In genomic region chr12:112409064-112409905, GRCh38 we compare ENCODE assay signal across 8 cellular contexts. TPM values are rescaled to one million over a fixed set of nuclear protein-coding genes. Genes with fewer than 3 reads are reported as not detected.
A peak's percentile ranks its signal among the peaks of the same experiment; 100 is the strongest.
DNase-seq lines count a peak whose midpoint lies in the region; ATAC-seq and TF ChIP-seq lines count a peak whose summit lies in the region.

TSS of gene RPL6 (minus strand) at chr12:112409605. CDS start at chr12:112408656, 949 bp downstream.

- no peaks in the 10 kb centered on the region for H3K9me3 ChIP-seq in SU-DHL-6 (ENCODE audit: insufficient read depth, low read length)
- H3K9me3 ChIP-seq in ovary, result no peaks in the 10 kb centered on the region
- no peaks in the 10 kb centered on the region for H3K9me3 ChIP-seq in tibial artery

- H3K4me1 ChIP-seq in ovary (ENCODE audit: insufficient read depth) (peaks cover 3% of the 10 kb centered on the region), tibial artery (peaks cover 0 to 20% (median 14%) of the 10 kb centered on the region in 4 donors)

- intact Hi-C loops in Right ventricle myocardium inferior (cut with DNase I) (no loop called here), ovary (cut with DNase I) (no loop called here), tibial artery (cut with DNase I; ENCODE audit: low total_unique reads) (no loop called here)

- peak; percentile 81 for TF ChIP-seq POLR2A in ovary (IDR thresholded peaks at IDR 0.05)

- H3K4me3 ChIP-seq in SU-DHL-6 (ENCODE audit: insufficient read depth, low read length, poor library complexity, severe bottlenecking) (peak within 1 kb of the TSS; percentile 88), ovary (peak within 1 kb of the TSS; percentile 49), tibial artery (peak within 1 kb of the TSS; percentile 60 to 75)

- TF ChIP-seq CTCF in SU-DHL-6 (IDR thresholded peaks at IDR 0.05; ENCODE audit: insufficient read depth, low read length, poor library complexity, severe bottlenecking) (no peak), ovary (IDR thresholded peaks at IDR 0.05) (peak in 1 of 3 donors; percentile 33), tibial artery (IDR thresholded peaks at IDR 0.05) (no peak)

- TF ChIP-seq EP300 in ovary (IDR thresholded peaks at IDR 0.05), result no peak

- DNase-seq in GM04503 (ENCODE audit: low read depth), result peak; percentile 81
- DNase-seq in NCI-H1105 (lab: John Stamatoyannopoulos, UW), result peak; percentile 91
- peak; percentile 56 for DNase-seq in activated naive CD8-positive, alpha-beta T cell treated with anti-CD3 and anti-CD28 coated beads, Interleukin-2, amount 50 U/mL, for 16 hours (ENCODE audit: low read depth, low spot score)
- peak; percentile 74 for DNase-seq in Right ventricle myocardium inferior (ENCODE audit: missing footprints)
- DNase-seq in ovary, result peak; percentile 75 to 80 (median 79)
- peak; percentile 80 to 85 for DNase-seq in tibial artery

- H2AFZ ChIP-seq in SU-DHL-6 (ENCODE audit: low read depth, low read length, severe bottlenecking), result peak within 1 kb of the TSS; percentile 89

- H3K27ac ChIP-seq in SU-DHL-6 (ENCODE audit: low read depth, low read length), result peak within 1 kb of the TSS; percentile 87
- peak within 1 kb of the TSS; percentile 56 to 57 for H3K27ac ChIP-seq in ovary
- H3K27ac ChIP-seq in tibial artery, result peak within 1 kb of the TSS; percentile 74 to 82

- 9 to 11% (median 10%) methylated on average over 46 of the region's 46 CpGs for WGBS in ovary, 3 donors

- peaks cover 63% of the 10 kb centered on the region for H3F3A ChIP-seq in SU-DHL-6 (ENCODE audit: insufficient read depth)

- H3K79me2 ChIP-seq in SU-DHL-6 (ENCODE audit: insufficient read depth, low read length), result peaks cover 17% of the 10 kb centered on the region

- ATAC-seq in HG02571 (IDR thresholded peaks at IDR 0.05; ENCODE audit: unreplicated experiment), result peak; percentile 82
- peak; percentile 95 for ATAC-seq in Right ventricle myocardium inferior

- H3K4me2 ChIP-seq in SU-DHL-6 (ENCODE audit: low read depth, low read length, poor library complexity, severe bottlenecking), result peak within 1 kb of the TSS; percentile 99

- peaks cover 23% of the 10 kb centered on the region for H4K20me1 ChIP-seq in SU-DHL-6 (ENCODE audit: low read depth, low read length)

- H3K9ac ChIP-seq in SU-DHL-6 (ENCODE audit: low read length), result peak within 1 kb of the TSS; percentile 80

- H3K27me3 ChIP-seq in SU-DHL-6 (ENCODE audit: low read length), result no peaks in the 10 kb centered on the region
- H3K27me3 ChIP-seq in ovary, result no peaks in the 10 kb centered on the region
- H3K27me3 ChIP-seq in tibial artery, result no peaks in the 10 kb centered on the region

- H3K36me3 ChIP-seq in SU-DHL-6 (ENCODE audit: low read length) (peaks cover 41% of the 10 kb centered on the region), ovary (no peaks in the 10 kb centered on the region), tibial artery (peaks cover 34 to 39% (median 38%) of the 10 kb centered on the region in 3 donors)

- no peaks in the 10 kb centered on the region for H3K9me2 ChIP-seq in SU-DHL-6 (replicated peaks; ENCODE audit: insufficient read depth, low read length)

RNA-seq across cellular contexts. Expression of gene RPL6, which starts in this region (rescaled TPM):
- 646 TPM for total RNA-seq in Right ventricle myocardium inferior
- total RNA-seq in ovary, result 1,000 to 10,000 TPM; 1,882 to 2,969 (median 2,080) TPM
- polyA plus RNA-seq in ovary, result 1,000 to 10,000 TPM; 2,099 to 3,614 TPM

Comparison
In these comparisons a context has a peak if more than half of its experiments do, and no peak if none do; other contexts are left out.
1. Peak in every context shown above with its lines: DNase-seq, ATAC-seq, H3K4me3 ChIP-seq and H3K27ac ChIP-seq.